In genomic region chr15:67094001-67094826, GRCh38 we compare ENCODE assay signal across 19 cellular contexts. TPM values are rescaled to one million over a fixed set of nuclear protein-coding genes. Genes with fewer than 3 reads are reported as not detected.
DNase-seq lines count a peak whose midpoint lies in the region; ATAC-seq, FAIRE-seq and TF ChIP-seq lines count a peak whose summit lies in the region.
"Had no signal": no experiment of that assay in that cellular context is flagged by ENCODE, and none has a peak within 500 bp of the region (broad histone marks: within the 10 kb centered on the region; RNA-seq: fewer than 3 reads in every experiment).

No MANE protein-coding gene starts in this region.

- TF ChIP-seq CTCF in activated CD8-positive, alpha-beta T cell treated with anti-CD3 and anti-CD28 coated beads for 36 hours (IDR thresholded peaks at IDR 0.05): no peak
- TF ChIP-seq CTCF in HL-60 (IDR thresholded peaks at IDR 0.05; ENCODE audit: insufficient read depth, low read length): no peak
- TF ChIP-seq CTCF in GM12878 (IDR thresholded peaks at IDR 0.05 in 2 of 3, conservative IDR thresholded peaks at IDR 0.05 in 1 of 3; ENCODE audit: control insufficient read depth in 2 of 3, extremely low read depth in 1 of 3, insufficient read depth in 1 of 3, low read depth in 3 of 3, low read length in 3 of 3): no peak

- 0 out of 2 replicates have a peak, but pooled peaks have one; percentile 2 for TF ChIP-seq POLR2A in GM12878 (IDR thresholded peaks at IDR 0.05; ENCODE audit: low read depth, low read length)

- H4K91ac ChIP-seq in neuronal stem cell (ENCODE audit: low read depth, low read length, poor library complexity): no peak overlapping the region

- no TSS peak for BruUV-seq in GM12878 (replicated peaks; lab: Mats Ljungman, UMichigan)

- CTCF ChIA-PET in activated CD8-positive, alpha-beta T cell treated with anti-CD3 and anti-CD28 coated beads, Interleukin-2, amount 10 ng/mL, durations not matched to agents 7 days and 5 days (lab: Charles Lee): interaction anchor here (0.7 to 1.0 kb wide), 2 partner anchors 8 to 10 kb away, joined by 3 read pairs; no protein-coding TSS in a partner anchor
- CTCF ChIA-PET in activated CD8-positive, alpha-beta T cell treated with anti-CD3 and anti-CD28 coated beads for 36 hours (lab: Charles Lee): no interaction called here
- CTCF ChIA-PET in GM12878 (lab: Yijun Ruan, JAX): interaction anchor here (0.8 to 2.6 kb wide), 2 partner anchors 8 to 11 kb away, joined by 3 to 11 read pairs; no protein-coding TSS in a partner anchor

- DNase-seq in activated CD8-positive, alpha-beta T cell treated with anti-CD3 and anti-CD28 coated beads, Interleukin-2, amount 10 ng/mL, durations not matched to agents 7 days and 5 days: no peak
- DNase-seq in activated CD8-positive, alpha-beta T cell treated with anti-CD3 and anti-CD28 coated beads for 36 hours: no peak
- no peak for DNase-seq in HL-60 (ENCODE audit: low read depth in 1 of 2, low spot score in 1 of 2)
- no peak for DNase-seq in GM12878 (ENCODE audit: low read depth, low spot score)
- no peak for DNase-seq in neuronal stem cell (ENCODE audit: low spot score)
- DNase-seq in SW 1271 (lab: John Stamatoyannopoulos, UW): no peak
- no peak for DNase-seq in left colon
- DNase-seq: activated CD4-positive, alpha-beta T cell treated with anti-CD3 and anti-CD28 coated beads for 48 hours; activated T-cell treated with anti-CD3 and anti-CD28 coated beads, Interleukin-2, amount 50 U/mL, for 1 hour; CD8-positive, alpha-beta T cell; erythroblast; NCI-H1092 treated with DMSO at 0.1 percent for 48 hours; NCI-H526 had no signal

- H3K27ac ChIP-seq in HL-60 (replicated peaks) (peak overlapping the region; percentile 78), GM12878 (ENCODE audit: control insufficient read depth, insufficient read depth) (peak overlapping the region; percentile 28; the same call in 1 of the 2 replicates), neuronal stem cell (replicated peaks; ENCODE audit: low read length) (no peak overlapping the region)
- H3K27ac ChIP-seq: SK-N-MC had no signal

- H2AK5ac ChIP-seq in neuronal stem cell (ENCODE audit: low read depth, low read length): no peak overlapping the region

- no peaks in the 10 kb centered on the region for H3K9me3 Mint-ChIP-seq in activated CD8-positive, alpha-beta T cell treated with anti-CD3 and anti-CD28 coated beads, Interleukin-2, amount 10 ng/mL, durations not matched to agents 7 days and 5 days (ENCODE audit: insufficient read depth)
- H3K9me3 Mint-ChIP-seq in activated CD8-positive, alpha-beta T cell treated with anti-CD3 and anti-CD28 coated beads for 36 hours: no peaks in the 10 kb centered on the region
- H3K9me3 Mint-ChIP-seq: CD8-positive, alpha-beta T cell had no signal

- no peak for FAIRE-seq in GM12878 (lab: Jason Lieb, UNC)
- FAIRE-seq: A549, H54, TTC549 had no signal

- 82% methylated on average over 15 of the region's 15 CpGs for WGBS in GM12878 (ENCODE audit: insufficient coverage, insufficient replicate concordance, low lambda C conversion rate, missing lambda C conversion rate)
- WGBS in neuronal stem cell (ENCODE audit: extremely low coverage in 2 of 2, insufficient read length in 2 of 2, insufficient replicate concordance in 1 of 2), 2 donors: no CpG with 5 or more reads among the region's 15 CpGs

- no peak overlapping the region for H2BK12ac ChIP-seq in neuronal stem cell (ENCODE audit: low read length)

- peaks cover 84% of the 10 kb centered on the region for H3K79me2 ChIP-seq in GM12878 (ENCODE audit: control insufficient read depth, insufficient read depth, low read length)

- H3K79me1 ChIP-seq in neuronal stem cell (ENCODE audit: low read depth, low read length): peaks cover 5% of the 10 kb centered on the region

- SMC1A ChIA-PET in GM12878 (lab: Charles Lee; ENCODE audit: uncharacterized antibody, unreplicated experiment): interaction anchor here (1.1 to 2.8 kb wide), 5 partner anchors 11 to 25 kb away, joined by 5 to 23 read pairs (median 6); no protein-coding TSS in a partner anchor

- H3K27me3 ChIP-seq in HL-60 (ENCODE audit: insufficient read depth, poor library complexity, severe bottlenecking) (no peaks in the 10 kb centered on the region), GM12878 (replicated peaks in 1 of 2; ENCODE audit: control insufficient read depth in 2 of 2, insufficient read depth in 2 of 2, low read length in 1 of 2) (no peaks in the 10 kb centered on the region), neuronal stem cell (ENCODE audit: control insufficient read depth in 3 of 3, insufficient read depth in 3 of 3, low read depth in 1 of 3, low read length in 3 of 3) (no peaks in the 10 kb centered on the region)
- H3K27me3 ChIP-seq: upper lobe of left lung had no signal

- H4K20me1 ChIP-seq in GM12878 (ENCODE audit: control insufficient read depth, insufficient read depth): no peaks in the 10 kb centered on the region

- H2BK5ac ChIP-seq in neuronal stem cell (ENCODE audit: low read length): peak overlapping the region; percentile 7

- H3K36me3 Mint-ChIP-seq in activated CD8-positive, alpha-beta T cell treated with anti-CD3 and anti-CD28 coated beads, Interleukin-2, amount 10 ng/mL, durations not matched to agents 7 days and 5 days (ENCODE audit: low read depth): peaks cover 61% of the 10 kb centered on the region
- peaks cover 23% of the 10 kb centered on the region for H3K36me3 Mint-ChIP-seq in activated CD8-positive, alpha-beta T cell treated with anti-CD3 and anti-CD28 coated beads for 36 hours (ENCODE audit: low read depth)

- in situ Hi-C loops in GM12878 (cut with MboI): loop anchor here (25.0 kb wide), 1 partner anchor 1307 kb away; the partner anchor contains the start of gene DENND4A

- H3K27ac Mint-ChIP-seq in activated CD8-positive, alpha-beta T cell treated with anti-CD3 and anti-CD28 coated beads, Interleukin-2, amount 10 ng/mL, durations not matched to agents 7 days and 5 days: peak overlapping the region; percentile 9
- no peak overlapping the region for H3K27ac Mint-ChIP-seq in activated CD8-positive, alpha-beta T cell treated with anti-CD3 and anti-CD28 coated beads for 36 hours
- H3K27ac Mint-ChIP-seq: CD8-positive, alpha-beta T cell had no signal

- H3K9ac ChIP-seq in GM12878 (ENCODE audit: control insufficient read depth, insufficient read depth, low read length) (no peak overlapping the region), neuronal stem cell (ENCODE audit: low read depth, low read length, poor library complexity) (no peak overlapping the region)

- peaks cover 7 to 35% of the 10 kb centered on the region in 2 experiments; a peak in 3 of 4 replicates for H3K36me3 ChIP-seq in GM12878 (ENCODE audit: control insufficient read depth in 2 of 2, insufficient read depth in 2 of 2, low read length in 1 of 2)
- peaks cover 3 to 66% of the 10 kb centered on the region in 2 donors for H3K36me3 ChIP-seq in neuronal stem cell (replicated peaks in 1 of 2; ENCODE audit: control insufficient read depth in 2 of 2, insufficient read depth in 2 of 2, low read length in 2 of 2)

- H3K9me3 ChIP-seq in GM12878 (replicated peaks; ENCODE audit: control insufficient read depth, insufficient read depth, low read length) (no peaks in the 10 kb centered on the region), neuronal stem cell (replicated peaks in 1 of 2; ENCODE audit: control insufficient read depth in 2 of 2, insufficient read depth in 1 of 2, low read depth in 1 of 2, low read length in 2 of 2) (no peaks in the 10 kb centered on the region)
- H3K9me3 ChIP-seq: A549, upper lobe of left lung had no signal

- peaks cover under 1% of the 10 kb centered on the region for H3K27me3 Mint-ChIP-seq in activated CD8-positive, alpha-beta T cell treated with anti-CD3 and anti-CD28 coated beads, Interleukin-2, amount 10 ng/mL, durations not matched to agents 7 days and 5 days (ENCODE audit: low read depth)
- no peaks in the 10 kb centered on the region for H3K27me3 Mint-ChIP-seq in activated CD8-positive, alpha-beta T cell treated with anti-CD3 and anti-CD28 coated beads for 36 hours

- no peak overlapping the region for H3K4ac ChIP-seq in neuronal stem cell (ENCODE audit: low read length)

- H3K4me1 Mint-ChIP-seq in activated CD8-positive, alpha-beta T cell treated with anti-CD3 and anti-CD28 coated beads, Interleukin-2, amount 10 ng/mL, durations not matched to agents 7 days and 5 days (ENCODE audit: low read depth): peaks cover 99% of the 10 kb centered on the region
- peaks cover 88% of the 10 kb centered on the region for H3K4me1 Mint-ChIP-seq in activated CD8-positive, alpha-beta T cell treated with anti-CD3 and anti-CD28 coated beads for 36 hours (ENCODE audit: low read depth)

- RAD21 ChIA-PET in GM12878 (lab: Charles Lee; ENCODE audit: unreplicated experiment): interaction anchor here (1.0 to 10.3 kb wide), 5 partner anchors 7 to 40 kb away, joined by 4 to 77 read pairs (median 6); no protein-coding TSS in a partner anchor

- H3K4me1 ChIP-seq in GM12878 (ENCODE audit: control insufficient read depth, insufficient read depth, low read length) (peaks cover 84% of the 10 kb centered on the region), neuronal stem cell (ENCODE audit: control insufficient read depth in 2 of 2, insufficient read depth in 1 of 2, low read depth in 1 of 2, low read length in 2 of 2) (peaks cover 21 to 37% of the 10 kb centered on the region in 2 donors)

- H2AFZ ChIP-seq in GM12878 (ENCODE audit: control insufficient read depth, low read depth, low read length) (no peak overlapping the region), neuronal stem cell (ENCODE audit: low read length) (no peak overlapping the region)

- intact Hi-C loops in activated CD8-positive, alpha-beta T cell treated with anti-CD3 and anti-CD28 coated beads for 36 hours (cut with micrococcal nuclease): no loop called here
- intact Hi-C loops in GM12878 (cut with micrococcal nuclease; ENCODE audit: unreplicated experiment) (no loop called here), left colon (cut with DNase I, micrococcal nuclease) (no loop called here)

- TF ChIP-seq EP300 in GM12878 (IDR thresholded peaks at IDR 0.05; ENCODE audit: borderline replicate concordance in 1 of 2, control insufficient read depth in 1 of 2, low read depth in 2 of 2, low read length in 2 of 2): no peak

- peak overlapping the region; percentile 32 for H3K23ac ChIP-seq in neuronal stem cell (ENCODE audit: low read depth, low read length, poor library complexity)

- H2BK120ac ChIP-seq in neuronal stem cell (ENCODE audit: low read depth, low read length): no peak overlapping the region

- no peak overlapping the region for H3K4me3 Mint-ChIP-seq in activated CD8-positive, alpha-beta T cell treated with anti-CD3 and anti-CD28 coated beads, Interleukin-2, amount 10 ng/mL, durations not matched to agents 7 days and 5 days
- no peak overlapping the region for H3K4me3 Mint-ChIP-seq in activated CD8-positive, alpha-beta T cell treated with anti-CD3 and anti-CD28 coated beads for 36 hours
- H3K4me3 Mint-ChIP-seq: CD8-positive, alpha-beta T cell had no signal

- no peak for TF ChIP-seq RAD21 in GM12878 (IDR thresholded peaks at IDR 0.05; ENCODE audit: insufficient read depth, low read depth, low read length)

- no peak overlapping the region for H4K8ac ChIP-seq in neuronal stem cell (ENCODE audit: low read depth, low read length)

- POLR2A ChIA-PET in activated CD8-positive, alpha-beta T cell treated with anti-CD3 and anti-CD28 coated beads, Interleukin-2, amount 10 ng/mL, durations not matched to agents 7 days and 5 days (lab: Charles Lee): no interaction called here
- POLR2A ChIA-PET in activated CD8-positive, alpha-beta T cell treated with anti-CD3 and anti-CD28 coated beads for 36 hours (lab: Charles Lee): interaction anchor here (0.8 to 1.2 kb wide), 2 partner anchors 9 to 11 kb away, joined by 4 to 5 read pairs; no protein-coding TSS in a partner anchor
- POLR2A ChIA-PET in GM12878 (lab: Charles Lee): interaction anchor here (1.5 to 4.2 kb wide), 2 partner anchors 14 to 25 kb away, joined by 3 to 32 read pairs; no protein-coding TSS in a partner anchor

- no peak overlapping the region for H3K14ac ChIP-seq in neuronal stem cell (ENCODE audit: low read length)

- no peak overlapping the region for H3K4me3 ChIP-seq in HL-60 (replicated peaks; ENCODE audit: insufficient read depth, low read length)
- H3K4me3 ChIP-seq in GM12878: 0 out of 2 replicates have a peak overlapping the region, but pooled peaks have one; percentile 12
- no peak overlapping the region for H3K4me3 ChIP-seq in neuronal stem cell (ENCODE audit: low read length in 2 of 2)
- H3K4me3 ChIP-seq: A549, SK-N-MC, upper lobe of left lung had no signal

- no peak for ATAC-seq in activated CD8-positive, alpha-beta T cell treated with anti-CD3 and anti-CD28 coated beads, Interleukin-2, amount 10 ng/mL, durations not matched to agents 7 days and 5 days
- no peak for ATAC-seq in activated CD8-positive, alpha-beta T cell treated with anti-CD3 and anti-CD28 coated beads for 36 hours
- no peak for ATAC-seq in GM12878
- no peak for ATAC-seq in HG02678 (IDR thresholded peaks at IDR 0.05; ENCODE audit: unreplicated experiment)
- no peak for ATAC-seq in left colon
- ATAC-seq: A549; CD8-positive, alpha-beta T cell had no signal

- H3K4me2 ChIP-seq in GM12878 (ENCODE audit: control insufficient read depth, insufficient read depth): no peak overlapping the region; the same call in 1 of the 2 replicates
- H3K4me2 ChIP-seq in neuronal stem cell (ENCODE audit: insufficient read depth, low read length, poor library complexity, severe bottlenecking): no peak overlapping the region
- H3K4me2 ChIP-seq: A549 had no signal

- H2BK15ac ChIP-seq in neuronal stem cell (ENCODE audit: low read length): no peak overlapping the region

- H3K18ac ChIP-seq in neuronal stem cell (ENCODE audit: low read length): peak overlapping the region; percentile 11

RNA-seq across cellular contexts. Expression of gene SMAD3, which starts 28.8 kb away (rescaled TPM):
- total RNA-seq in activated CD8-positive, alpha-beta T cell treated with anti-CD3 and anti-CD28 coated beads, Interleukin-2, amount 10 ng/mL, durations not matched to agents 7 days and 5 days: 10 to 100 TPM; 26.8 to 27.1 TPM
- 10 to 100 TPM; 22.3 to 24.7 TPM for total RNA-seq in activated CD8-positive, alpha-beta T cell treated with anti-CD3 and anti-CD28 coated beads for 36 hours
- total RNA-seq in GM12878 (2013; cell fraction: nucleolus; rRNA removed): 119 and 128 TPM in 2 replicates
- total RNA-seq in GM12878 (2014; rRNA removed): 12.2 and 15.6 TPM in 2 replicates
- total RNA-seq in GM12878 (2014; rRNA removed; fragmentation: Illumina TruSeq; extraction: Trizol): 11.7 and 13.3 TPM in 2 replicates
- 39.9 and 40.0 TPM in 2 replicates for total RNA-seq in GM12878 (2021)
- polyA plus RNA-seq in GM12878 (2011; ENCODE audit: low read depth): 17.0 TPM
- polyA plus RNA-seq in GM12878 (2011; rRNA removed): 15.0 and 28.2 TPM in 2 replicates
- 21.5 and 22.5 TPM in 2 replicates for polyA plus RNA-seq in GM12878 (2011; cell fraction: cytosol; rRNA removed)
- polyA plus RNA-seq in GM12878 (2011; cell fraction: nucleus; rRNA removed): 85.6 and 92.9 TPM in 2 replicates
- polyA plus RNA-seq in GM12878 (2012): 41.6 and 42.7 TPM in 2 replicates
- 31.9 and 43.2 TPM in 2 replicates for polyA plus RNA-seq in GM12878 (2014; fragmentation: Illumina TruSeq; extraction: Trizol)
- 1 to 10 TPM; 5.6 to 6.6 TPM for polyA plus RNA-seq in GM12878 (2014; fragmentation: Nextera tagmentation; extraction: Ambion mirVana)
- 22.4 and 27.7 TPM in 2 replicates for polyA plus RNA-seq in GM12878 (2014; rRNA removed)
- 10 to 100 TPM in 1 of 2 experiments, 1 to 10 TPM in 1; 8.0 to 18.7 TPM for polyA plus RNA-seq in GM12878 (2016; fragmentation: Nextera tagmentation; extraction: Ambion mirVana)
- polyA minus RNA-seq in GM12878 (2011; rRNA and poly(A)+ RNA removed): 23.3 and 26.4 TPM in 2 replicates
- 11.1 and 14.3 TPM in 2 replicates for polyA minus RNA-seq in GM12878 (2011; cell fraction: cytosol; rRNA and poly(A)+ RNA removed)
- polyA minus RNA-seq in GM12878 (2011; cell fraction: nucleus; rRNA and poly(A)+ RNA removed): 17.3 and 26.6 TPM in 2 replicates
- 32.6 TPM for polyA plus RNA-seq in neuronal stem cell (2013, experiment 1 of 2)
- 32.9 TPM for polyA plus RNA-seq in neuronal stem cell (2013, experiment 2 of 2)
- 10 to 100 TPM; 33.3 to 60.7 TPM for total RNA-seq in left colon
